In the genomic region with DNA sequence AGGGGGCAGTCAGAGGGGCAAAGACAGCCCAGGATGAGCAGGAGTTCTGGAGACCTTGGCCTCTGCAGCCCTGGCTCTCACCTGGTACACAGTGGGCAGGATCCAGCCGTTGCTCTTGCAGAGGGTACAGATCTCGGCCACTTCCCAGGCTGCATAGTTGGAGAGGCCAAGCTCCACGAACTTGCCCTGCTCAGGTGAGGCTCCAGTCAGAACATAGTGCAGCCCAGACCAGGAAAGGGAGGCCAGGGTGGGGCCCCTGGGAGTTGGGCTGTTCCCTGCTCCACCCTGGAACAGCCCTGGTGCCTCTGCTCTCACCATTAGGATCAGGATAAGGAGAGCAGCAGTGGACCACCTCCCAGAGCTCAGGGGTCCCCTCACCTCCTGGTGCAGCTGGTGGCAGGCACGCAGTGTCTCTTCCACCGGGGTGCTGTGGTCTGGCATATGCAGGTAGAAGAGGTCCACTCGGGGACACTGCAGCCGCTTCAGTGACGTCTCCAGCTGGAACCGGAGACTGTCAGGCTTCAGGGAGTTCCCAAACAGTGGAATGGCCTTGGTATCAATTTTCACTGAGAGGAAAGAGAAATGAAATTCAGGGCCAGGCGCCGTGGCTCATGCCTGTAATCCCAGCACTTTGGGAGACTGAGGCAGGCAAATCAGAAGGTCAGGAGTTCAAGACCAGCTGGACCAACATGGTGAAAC, we compare ENCODE assay signal across 1 cellular context. TPM values are rescaled to one million over a fixed set of nuclear protein-coding genes. Genes with fewer than 3 reads are reported as not detected.
"Had no signal": no experiment of that assay in that cellular context is flagged by ENCODE, and none has a peak within 500 bp of the region (broad histone marks: within the 10 kb centered on the region; RNA-seq: fewer than 3 reads in every experiment).

No MANE protein-coding gene starts in this region.

RNA-seq across cellular contexts. Expression of a gene that starts 2.6 kb away (rescaled TPM):
- total RNA-seq: Right ventricle myocardium inferior had no signal
